Comparison of ENCODE assay signal across 10 cellular contexts in genomic region chr5:74127377-74128338, GRCh38.
DNase-seq lines count a peak whose midpoint lies in the region; ATAC-seq, FAIRE-seq and TF ChIP-seq lines count a peak whose summit lies in the region.
"Had no signal": no experiment of that assay in that cellular context is flagged by ENCODE, and none has a peak within 500 bp of the region (broad histone marks: within the 10 kb centered on the region; RNA-seq: fewer than 3 reads in every experiment).

No MANE protein-coding gene starts in this region.

- FAIRE-seq in GM12892 (lab: Jason Lieb, UNC): no peak

- H3K9me3 Mint-ChIP-seq in activated naive CD8-positive, alpha-beta T cell treated with anti-CD3 and anti-CD28 coated beads, Interleukin-2, amount 50 U/mL, for 24 hours: no peaks in the 10 kb centered on the region

- no peak for TF ChIP-seq POLR2A in GM12892 (IDR thresholded peaks at IDR 0.05; ENCODE audit: low read depth, low read length)

- no peaks in the 10 kb centered on the region for H3K36me3 Mint-ChIP-seq in activated naive CD8-positive, alpha-beta T cell treated with anti-CD3 and anti-CD28 coated beads, Interleukin-2, amount 50 U/mL, for 24 hours (ENCODE audit: low read depth)

- no peaks in the 10 kb centered on the region for H3K4me1 Mint-ChIP-seq in activated naive CD8-positive, alpha-beta T cell treated with anti-CD3 and anti-CD28 coated beads, Interleukin-2, amount 50 U/mL, for 24 hours

- H3K4me1 ChIP-seq in mucosa of descending colon (ENCODE audit: low read depth): no peaks in the 10 kb centered on the region

- no peak overlapping the region for H3K27ac Mint-ChIP-seq in activated naive CD8-positive, alpha-beta T cell treated with anti-CD3 and anti-CD28 coated beads, Interleukin-2, amount 50 U/mL, for 24 hours

- TF ChIP-seq CTCF in mucosa of descending colon (IDR thresholded peaks at IDR 0.05): no peak

- no peak overlapping the region for H3K4me3 Mint-ChIP-seq in activated naive CD8-positive, alpha-beta T cell treated with anti-CD3 and anti-CD28 coated beads, Interleukin-2, amount 50 U/mL, for 24 hours

- H3K4me3 ChIP-seq in mucosa of descending colon: no peak overlapping the region

- intact Hi-C loops in mucosa of descending colon (cut with DNase I, micrococcal nuclease): no loop called here

- H3K27me3 Mint-ChIP-seq in activated naive CD8-positive, alpha-beta T cell treated with anti-CD3 and anti-CD28 coated beads, Interleukin-2, amount 50 U/mL, for 24 hours: peaks cover 8% of the 10 kb centered on the region

- no peaks in the 10 kb centered on the region for H3K36me3 ChIP-seq in mucosa of descending colon (ENCODE audit: low read depth)

- H3K9me3 ChIP-seq in mucosa of descending colon: no peaks in the 10 kb centered on the region

- DNase-seq in COR-L47 (lab: John Stamatoyannopoulos, UW) (peak; percentile 91), NCI-H1417 treated with DMSO at 0.1 percent for 48 hours (lab: John Stamatoyannopoulos, UW) (peak; percentile 1), cerebellar cortex (ENCODE audit: low spot score) (peak; percentile 96), mucosa of descending colon (peak in 1 of 3 donors; percentile 10), GM12892 (ENCODE audit: insufficient read length) (no peak), NCI-H1048 (lab: John Stamatoyannopoulos, UW) (no peak), GM19240 (ENCODE audit: insufficient read length, low spot score) (no peak)
- no peak for DNase-seq in activated naive CD8-positive, alpha-beta T cell treated with anti-CD3 and anti-CD28 coated beads, Interleukin-2, amount 50 U/mL, for 24 hours
- DNase-seq: activated CD4-positive, alpha-beta T cell treated with anti-CD3 and anti-CD28 coated beads for 48 hours; stimulated activated CD4-positive, alpha-beta T cell treated with anti-CD3 and anti-CD28 coated beads, Interleukin-4, amount 100 ng/mL, for 24 hours had no signal

- ATAC-seq in mucosa of descending colon: peak; percentile 62
- ATAC-seq in activated naive CD8-positive, alpha-beta T cell treated with anti-CD3 and anti-CD28 coated beads, Interleukin-2, amount 50 U/mL, for 24 hours: no peak

Comparison
In these comparisons a context has a peak if more than half of its experiments do, and no peak if none do; other contexts are left out.
1. DNase-seq: peak in COR-L47 (single experiment), NCI-H1417 treated with DMSO at 0.1 percent for 48 hours (single experiment) and cerebellar cortex (single experiment); none in GM12892 (single experiment), NCI-H1048 (single experiment), GM19240 (single experiment) and activated naive CD8-positive, alpha-beta T cell treated with anti-CD3 and anti-CD28 coated beads, Interleukin-2, amount 50 U/mL, for 24 hours (single experiment).